7 cellular contexts compared by ENCODE assay signal in the genomic region with DNA sequence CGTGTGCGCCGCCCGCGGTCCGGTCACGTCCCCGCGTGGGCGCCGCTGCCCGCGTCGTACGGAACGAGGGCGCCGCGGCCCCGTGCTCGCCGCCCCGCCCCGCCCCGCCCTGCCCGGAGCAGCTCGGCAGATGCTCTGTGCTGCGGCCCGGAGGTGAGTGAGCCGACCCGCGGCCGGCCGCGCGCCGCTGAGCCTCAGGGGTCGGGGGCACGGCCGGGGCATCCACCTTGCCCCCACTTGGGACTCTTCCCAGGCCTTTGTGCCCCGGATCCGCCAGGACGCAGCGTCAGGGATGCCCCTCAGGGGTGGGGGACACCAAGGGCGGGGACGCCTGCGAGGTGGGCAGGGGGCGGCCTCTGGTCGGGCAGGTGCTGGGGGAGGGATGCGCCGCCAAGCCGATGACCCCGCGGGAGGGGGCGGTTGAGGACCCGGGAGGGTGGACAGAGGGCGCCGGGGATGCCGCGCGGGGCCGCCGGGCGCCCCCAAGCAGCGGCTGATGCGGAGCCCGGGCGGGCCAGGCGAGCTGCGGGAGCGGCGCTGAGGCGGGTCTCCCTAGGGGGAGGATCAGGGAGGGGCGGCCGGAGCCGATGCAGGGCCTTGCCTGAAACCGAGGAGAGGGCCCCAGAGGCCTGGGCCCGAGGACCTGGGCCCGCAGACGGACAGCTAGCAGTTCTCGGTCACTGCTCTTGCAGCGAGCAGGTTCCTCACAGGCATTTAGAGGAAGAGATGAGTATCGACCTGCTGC. TPM values are rescaled to one million over a fixed set of nuclear protein-coding genes. Genes with fewer than 3 reads are reported as not detected.
DNase-seq lines count a peak whose midpoint lies in the region; ATAC-seq and TF ChIP-seq lines count a peak whose summit lies in the region.

Gene GNAZ, plus strand, starts transcription at position 102 of the 745 bp plus-strand sequence. CDS start 25,177 bp downstream, outside the sequence.

- 0 to 1% methylated on average over 83 of the region's 83 CpGs for WGBS in ectodermal cell, 2 experiments
- WGBS in mesodermal cell (ENCODE audit: insufficient coverage in 2 of 2), 2 experiments: 0 to 2% methylated on average over 46 to 71 of the region's 83 CpGs

- no peaks in the 10 kb centered on the region for H3K36me3 ChIP-seq in ectodermal cell (ENCODE audit: control insufficient read depth, insufficient read depth, low read length)
- no peaks in the 10 kb centered on the region for H3K36me3 ChIP-seq in mesodermal cell (ENCODE audit: control insufficient read depth, insufficient read depth, low read length)
- H3K36me3 ChIP-seq in thoracic aorta: no peaks in the 10 kb centered on the region

- peaks cover 6% of the 10 kb centered on the region for H3K4me1 Mint-ChIP-seq in T-helper 2 cell treated with Interferon-gamma antibody and Interleukin-4, amounts not matched to agents 5 μg/mL and 100 μg/mL, for 36 hours (ENCODE audit: low read depth)

- H3K9me3 ChIP-seq in ectodermal cell (ENCODE audit: control insufficient read depth, low read length): no peaks in the 10 kb centered on the region
- H3K9me3 ChIP-seq in mesodermal cell (ENCODE audit: control insufficient read depth, low read length): no peaks in the 10 kb centered on the region
- H3K9me3 ChIP-seq in thoracic aorta: no peaks in the 10 kb centered on the region

- no peak within 1 kb of the TSS for H3K27ac Mint-ChIP-seq in T-helper 2 cell treated with Interferon-gamma antibody and Interleukin-4, amounts not matched to agents 5 μg/mL and 100 μg/mL, for 36 hours

- H3K4me3 ChIP-seq in ectodermal cell (ENCODE audit: insufficient read depth, low read depth, low read length) (peak within 1 kb of the TSS; percentile 85), mesodermal cell (ENCODE audit: extremely low read depth, insufficient read depth, low read length, poor library complexity, severe bottlenecking) (peak within 1 kb of the TSS; percentile 49), thoracic aorta (peak within 1 kb of the TSS; percentile 84)

- H3K27me3 Mint-ChIP-seq in T-helper 2 cell treated with Interferon-gamma antibody and Interleukin-4, amounts not matched to agents 5 μg/mL and 100 μg/mL, for 36 hours (ENCODE audit: low read depth): peaks cover 46% of the 10 kb centered on the region

- no peaks in the 10 kb centered on the region for H3K36me3 Mint-ChIP-seq in T-helper 2 cell treated with Interferon-gamma antibody and Interleukin-4, amounts not matched to agents 5 μg/mL and 100 μg/mL, for 36 hours (ENCODE audit: low read depth)

- H3K4me1 ChIP-seq in ectodermal cell (ENCODE audit: control insufficient read depth, insufficient read depth, low read length): peaks cover 16% of the 10 kb centered on the region
- H3K4me1 ChIP-seq in mesodermal cell (ENCODE audit: control insufficient read depth, insufficient read depth, low read length, poor library complexity, severe bottlenecking): no peaks in the 10 kb centered on the region
- H3K4me1 ChIP-seq in thoracic aorta (ENCODE audit: control insufficient read depth in 1 of 2, low read depth in 2 of 2): peaks cover 10 to 16% of the 10 kb centered on the region in 2 donors

- H3K27ac ChIP-seq in ectodermal cell (ENCODE audit: insufficient read depth, low read depth, low read length, poor library complexity, severe bottlenecking) (peak within 1 kb of the TSS; percentile 8), mesodermal cell (ENCODE audit: low read depth, low read length, severe bottlenecking) (no peak within 1 kb of the TSS), thoracic aorta (no peak within 1 kb of the TSS)

- TF ChIP-seq CTCF in thoracic aorta (IDR thresholded peaks at IDR 0.05): no peak

- peaks cover 26% of the 10 kb centered on the region for H3K27me3 ChIP-seq in ectodermal cell (ENCODE audit: control insufficient read depth, insufficient read depth, low read length, poor library complexity, severe bottlenecking)
- no peaks in the 10 kb centered on the region for H3K27me3 ChIP-seq in thoracic aorta (replicated peaks; ENCODE audit: insufficient read depth)

- peak within 1 kb of the TSS; percentile 78 for H3K4me3 Mint-ChIP-seq in T-helper 2 cell treated with Interferon-gamma antibody and Interleukin-4, amounts not matched to agents 5 μg/mL and 100 μg/mL, for 36 hours

- no peaks in the 10 kb centered on the region for H3K9me3 Mint-ChIP-seq in T-helper 2 cell treated with Interferon-gamma antibody and Interleukin-4, amounts not matched to agents 5 μg/mL and 100 μg/mL, for 36 hours

- DNase-seq in T-helper 2 cell treated with Interferon-gamma antibody and Interleukin-4, amounts not matched to agents 5 μg/mL and 100 μg/mL, for 36 hours (ENCODE audit: low spot score): no peak
- DNase-seq in thoracic aorta (ENCODE audit: low spot score) (no peak), Kasumi-1 (lab: John Stamatoyannopoulos, UW) (no peak)

- peak; percentile 30 for ATAC-seq in GM18498 (IDR thresholded peaks at IDR 0.05; ENCODE audit: unreplicated experiment)
- peak; percentile 18 for ATAC-seq in HG02870 (IDR thresholded peaks at IDR 0.05; ENCODE audit: unreplicated experiment)
- no peak for ATAC-seq in thoracic aorta (ENCODE audit: insufficient number of reproducible peaks, low FRiP score, low read depth)

RNA-seq across cellular contexts. Expression of gene GNAZ, which starts in this region (rescaled TPM):
- 31.6 TPM for polyA plus RNA-seq in ectodermal cell (2013, experiment 1 of 4)
- polyA plus RNA-seq in ectodermal cell (2013, experiment 2 of 4): 31.1 TPM
- 24.5 TPM for polyA plus RNA-seq in ectodermal cell (2013, experiment 3 of 4)
- 24.6 TPM for polyA plus RNA-seq in ectodermal cell (2013, experiment 4 of 4)
- 3.0 TPM for polyA plus RNA-seq in mesodermal cell (2013, experiment 1 of 2)
- polyA plus RNA-seq in mesodermal cell (2013, experiment 2 of 2): 2.2 TPM
- 1 to 10 TPM; 3.9 to 5.4 TPM for total RNA-seq in thoracic aorta
